In the genomic region with DNA sequence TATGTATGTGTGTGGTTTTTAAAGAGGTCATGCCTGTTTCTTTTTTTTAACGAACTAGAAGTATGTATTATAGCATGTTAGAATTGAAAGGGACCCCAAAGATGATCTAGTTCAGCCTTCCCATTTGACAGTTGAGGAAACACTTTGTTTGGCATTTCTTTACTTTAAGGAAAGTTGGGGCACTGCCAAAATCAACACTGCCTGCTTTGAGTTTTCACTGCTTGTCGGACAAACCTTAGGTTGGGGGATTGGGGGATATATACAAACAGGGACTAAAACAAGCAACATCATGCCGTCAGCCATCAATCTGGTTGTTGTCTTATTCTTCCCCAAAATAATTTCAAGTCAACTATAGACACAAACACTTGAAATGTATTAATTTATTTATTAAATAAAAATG, we compare ENCODE assay signal across 17 cellular contexts. TPM values are rescaled to one million over a fixed set of nuclear protein-coding genes. Genes with fewer than 3 reads are reported as not detected.
DNase-seq lines count a peak whose midpoint lies in the region; ATAC-seq and TF ChIP-seq lines count a peak whose summit lies in the region.
"Had no signal": no experiment of that assay in that cellular context is flagged by ENCODE, and none has a peak within 500 bp of the region (broad histone marks: within the 10 kb centered on the region; RNA-seq: fewer than 3 reads in every experiment).

No MANE protein-coding gene starts in this region.

- H3K4me3 ChIP-seq in BLaER1 treated with 17β-estradiol and CSF1 and Interleukin-3, amounts not matched to agents 10 nM and 100 nM: no peak overlapping the region; a peak in 1 of 20 replicates
- H3K4me3 ChIP-seq in MM.1S (ENCODE audit: low read length) (no peak overlapping the region), brain microvascular endothelial cell (ENCODE audit: low read depth, low read length) (no peak overlapping the region), ovary (no peak overlapping the region)
- H3K4me3 ChIP-seq: gastrocnemius medialis, K562, left ventricle myocardium inferior, Peyer's patch had no signal

- peak overlapping the region in 4 of 11 experiments; percentile 37 to 88 (median 82); a peak in 7 of 22 replicates for H3K4me2 ChIP-seq in BLaER1 treated with 17β-estradiol and CSF1 and Interleukin-3, amounts not matched to agents 10 nM and 100 nM
- peak overlapping the region; percentile 38; the same call in 1 of the 2 replicates for H3K4me2 ChIP-seq in MM.1S (ENCODE audit: low read depth, low read length)

- H3K9me2 ChIP-seq in MM.1S (replicated peaks; ENCODE audit: insufficient read depth, low read length): no peaks in the 10 kb centered on the region

- no peaks in the 10 kb centered on the region for H3K9me3 ChIP-seq in BLaER1 treated with 17β-estradiol and CSF1 and Interleukin-3, amounts not matched to agents 10 nM and 100 nM (replicated peaks in 1 of 11)
- no peaks in the 10 kb centered on the region for H3K9me3 ChIP-seq in MM.1S (replicated peaks; ENCODE audit: insufficient read depth, low read length)
- no peaks in the 10 kb centered on the region for H3K9me3 ChIP-seq in ovary
- H3K9me3 ChIP-seq: gastrocnemius medialis, left ventricle myocardium inferior, Peyer's patch had no signal

- H3K36me3 ChIP-seq in BLaER1 treated with 17β-estradiol and CSF1 and Interleukin-3, amounts not matched to agents 10 nM and 100 nM: no peaks in the 10 kb centered on the region
- H3K36me3 ChIP-seq in MM.1S (replicated peaks; ENCODE audit: insufficient read depth, low read length): no peaks in the 10 kb centered on the region
- H3K36me3 ChIP-seq in brain microvascular endothelial cell (replicated peaks): no peaks in the 10 kb centered on the region
- H3K36me3 ChIP-seq in ovary: no peaks in the 10 kb centered on the region
- H3K36me3 ChIP-seq: gastrocnemius medialis, left ventricle myocardium inferior, Peyer's patch had no signal

- intact Hi-C loops in ovary (cut with DNase I): loop anchor here in 1 of 4 donors (10.0 kb wide), 2 partner anchors 62 to 162 kb away; no protein-coding TSS in a partner anchor

- peaks cover 10 to 100% (median 20%) of the 10 kb centered on the region in 10 experiments; a peak in 17 of 20 replicates for H3K4me1 ChIP-seq in BLaER1 treated with 17β-estradiol and CSF1 and Interleukin-3, amounts not matched to agents 10 nM and 100 nM
- H3K4me1 ChIP-seq in MM.1S (ENCODE audit: low read length) (peaks cover 51% of the 10 kb centered on the region), ovary (ENCODE audit: insufficient read depth) (peaks cover 4% of the 10 kb centered on the region)
- H3K4me1 ChIP-seq: gastrocnemius medialis, left ventricle myocardium inferior had no signal

- no peaks in the 10 kb centered on the region for H3K27me3 ChIP-seq in BLaER1 treated with 17β-estradiol and CSF1 and Interleukin-3, amounts not matched to agents 10 nM and 100 nM
- no peaks in the 10 kb centered on the region for H3K27me3 ChIP-seq in MM.1S (replicated peaks; ENCODE audit: insufficient read depth, low read length)
- no peaks in the 10 kb centered on the region for H3K27me3 ChIP-seq in brain microvascular endothelial cell (replicated peaks)
- H3K27me3 ChIP-seq in ovary: no peaks in the 10 kb centered on the region
- H3K27me3 ChIP-seq: gastrocnemius medialis, Peyer's patch had no signal

- H2AFZ ChIP-seq in MM.1S (ENCODE audit: low read length): no peak overlapping the region

- TF ChIP-seq EP300 in ovary (IDR thresholded peaks at IDR 0.05): no peak

- DNase-seq in MM.1S (no peak), brain microvascular endothelial cell (peak; percentile 23), kidney tubule cell (ENCODE audit: low spot score) (peak; percentile 15), ovary (no peak)
- DNase-seq: gastrocnemius medialis; H9; left ventricle myocardium inferior; NCI-H1048; NCI-H774; Peyer's patch; stimulated activated CD4-positive, alpha-beta T cell treated with anti-CD3 and anti-CD28 coated beads, Interleukin-4, amount 100 ng/mL, for 1 hour had no signal

- H3K9ac ChIP-seq in BLaER1 treated with 17β-estradiol and CSF1 and Interleukin-3, amounts not matched to agents 10 nM and 100 nM: peak overlapping the region in 4 of 11 experiments; percentile 1 to 64 (median 40); a peak in 4 of 22 replicates
- H3K9ac ChIP-seq in MM.1S (ENCODE audit: low read length): no peak overlapping the region

- ATAC-seq in GM21786 (IDR thresholded peaks at IDR 0.05; ENCODE audit: unreplicated experiment) (no peak), GM21723 (IDR thresholded peaks at IDR 0.05; ENCODE audit: unreplicated experiment) (no peak), HG02763 (IDR thresholded peaks at IDR 0.05; ENCODE audit: unreplicated experiment) (no peak)
- ATAC-seq: K562 had no signal

- H3F3A ChIP-seq in MM.1S (ENCODE audit: insufficient read depth, low read length): peaks cover 21% of the 10 kb centered on the region; the same call in 1 of the 2 replicates

- no peaks in the 10 kb centered on the region for H3K79me2 ChIP-seq in MM.1S (ENCODE audit: low read length)

- in situ Hi-C loops in brain microvascular endothelial cell (cut with HindIII; ENCODE audit: low pct_ligation_motif_present, low sequenced_read_pairs): no loop called here

- no peak for TF ChIP-seq CTCF in MM.1S (IDR thresholded peaks at IDR 0.05; ENCODE audit: low read length)
- TF ChIP-seq CTCF in brain microvascular endothelial cell (IDR thresholded peaks at IDR 0.05; ENCODE audit: low read depth, low read length, missing control alignments): no peak
- no peak for TF ChIP-seq CTCF in ovary (IDR thresholded peaks at IDR 0.05)

- H3K27ac ChIP-seq in BLaER1 treated with 17β-estradiol and CSF1 and Interleukin-3, amounts not matched to agents 10 nM and 100 nM: peak overlapping the region in 6 of 11 experiments; percentile 9 to 82 (median 66); a peak in 11 of 22 replicates
- H3K27ac ChIP-seq in MM.1S (ENCODE audit: low read length) (no peak overlapping the region), brain microvascular endothelial cell (peak overlapping the region; percentile 61), ovary (no peak overlapping the region)
- H3K27ac ChIP-seq: gastrocnemius medialis, HL-60, left ventricle myocardium inferior, Peyer's patch had no signal

- WGBS in ovary, 3 donors: 36 to 46% (median 40%) methylated on average over 3 of the region's 3 CpGs

- H4K20me1 ChIP-seq in BLaER1 treated with 17β-estradiol and CSF1 and Interleukin-3, amounts not matched to agents 10 nM and 100 nM: no peaks in the 10 kb centered on the region
- no peaks in the 10 kb centered on the region for H4K20me1 ChIP-seq in MM.1S (ENCODE audit: insufficient read depth, low read length)

- TF ChIP-seq POLR2A in ovary (IDR thresholded peaks at IDR 0.05): no peak

RNA-seq across cellular contexts. Expression of a gene that starts 14.1 kb away (rescaled TPM):
- total RNA-seq in ovary: 1 to 10 TPM; 1.6 to 8.5 (median 3.0) TPM
- polyA plus RNA-seq in ovary: 10 to 100 TPM in 1 of 2 donors, 1 to 10 TPM in 1; 5.2 to 14.0 TPM
- total RNA-seq: K562 had no signal

Comparison
In these comparisons a context has a peak if more than half of its experiments do, and no peak if none do; other contexts are left out.
1. H3K27ac ChIP-seq: peak in BLaER1 treated with 17β-estradiol and CSF1 and Interleukin-3, amounts not matched to agents 10 nM and 100 nM (6 of 11) and brain microvascular endothelial cell (single experiment); none in MM.1S (single experiment) and ovary (0 of 2).
2. DNase-seq: peak in brain microvascular endothelial cell (single experiment) and kidney tubule cell (single experiment); none in MM.1S (single experiment) and ovary (0 of 5).